13 cellular contexts compared by ENCODE assay signal in the genomic region with DNA sequence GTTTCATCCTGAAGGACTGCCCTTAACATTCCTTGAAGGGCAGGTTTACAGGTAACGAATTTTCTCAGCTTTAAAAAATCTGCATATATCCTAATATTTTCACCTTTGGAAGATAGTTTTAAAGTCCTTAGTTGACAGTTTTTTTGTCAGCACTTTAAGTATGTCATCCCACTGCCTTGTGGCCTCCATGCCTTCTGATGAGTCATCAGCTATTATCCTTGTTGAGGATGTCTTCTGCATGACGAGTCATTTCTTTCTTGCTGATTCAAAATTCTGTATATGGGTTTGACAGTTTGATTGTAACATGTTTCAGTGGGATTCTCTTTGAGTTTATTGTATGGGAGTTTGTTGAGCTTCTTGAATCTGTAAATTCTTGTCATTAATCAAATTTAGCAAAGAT.
DNase-seq lines count a peak whose midpoint lies in the region; ATAC-seq, FAIRE-seq and TF ChIP-seq lines count a peak whose summit lies in the region.
"Had no signal": no experiment of that assay in that cellular context is flagged by ENCODE, and none has a peak within 500 bp of the region (broad histone marks: within the 10 kb centered on the region; RNA-seq: fewer than 3 reads in every experiment).

No MANE protein-coding gene starts in this region.

- H3K14ac ChIP-seq in IMR-90 (replicated peaks; ENCODE audit: low read depth, low read length) = no peak overlapping the region

- no peak overlapping the region for H2BK120ac ChIP-seq in IMR-90 (ENCODE audit: low read depth, low read length)

- peak overlapping the region; percentile 29 for H2BK5ac ChIP-seq in IMR-90 (ENCODE audit: low read depth, low read length, poor library complexity, severe bottlenecking)

- POLR2A ChIA-PET in IMR-90 (lab: Charles Lee; ENCODE audit: unreplicated experiment) = no interaction called here
- POLR2A ChIA-PET in K562 (lab: Yijun Ruan, JAX) = no interaction called here

- BruUV-seq in IMR-90 (replicated peaks; lab: Mats Ljungman, UMichigan) (no TSS peak), K562 (replicated peaks; lab: Mats Ljungman, UMichigan) (no TSS peak)

- H3K9me3 ChIP-seq in IMR-90 (ENCODE audit: control insufficient read depth, insufficient read depth, low read length) (no peaks in the 10 kb centered on the region; the same call in 1 of the 2 replicates), K562 (replicated peaks; ENCODE audit: control insufficient read depth, insufficient read depth, low read depth, low read length) (no peaks in the 10 kb centered on the region), body of pancreas (peaks cover 0 to 9% (median 0%) of the 10 kb centered on the region in 3 donors)
- H3K9me3 ChIP-seq: uterus had no signal

- no peak for FAIRE-seq in K562 (lab: Jason Lieb, UNC)

- no peak overlapping the region for H4K91ac ChIP-seq in IMR-90 (ENCODE audit: insufficient read depth, low read depth, low read length)

- H3K4me3 ChIP-seq in IMR-90 (ENCODE audit: insufficient read depth, low read depth, low read length) (no peak overlapping the region), K562 (no peak overlapping the region), body of pancreas (no peak overlapping the region)
- H3K4me3 ChIP-seq: uterus had no signal

- no peak overlapping the region for H3K4ac ChIP-seq in IMR-90 (ENCODE audit: low read depth, low read length)

- H3K27me3 ChIP-seq in IMR-90 (ENCODE audit: control insufficient read depth, insufficient read depth, low read length) = no peaks in the 10 kb centered on the region
- H3K27me3 ChIP-seq in K562 (ENCODE audit: control insufficient read depth in 2 of 2, insufficient read depth in 2 of 2, low read length in 2 of 2) = no peaks in the 10 kb centered on the region
- H3K27me3 ChIP-seq in body of pancreas = no peaks in the 10 kb centered on the region
- H3K27me3 ChIP-seq: uterus had no signal

- no peak overlapping the region for H2AK5ac ChIP-seq in IMR-90 (ENCODE audit: low read depth, low read length)

- WGBS in IMR-90 (ENCODE audit: extremely low coverage in 2 of 2, insufficient read length in 1 of 2), 2 experiments = no CpG with 5 or more reads among the region's 2 CpGs
- WGBS in K562 (ENCODE audit: insufficient coverage, low coverage, missing lambda C conversion rate) = 0% methylated on average over 2 of the region's 2 CpGs
- 51 to 58% methylated on average over 2 of the region's 2 CpGs for WGBS in body of pancreas, 2 donors

- no peaks in the 10 kb centered on the region for H4K20me1 ChIP-seq in IMR-90 (ENCODE audit: insufficient read depth, low read length)
- no peaks in the 10 kb centered on the region for H4K20me1 ChIP-seq in K562 (replicated peaks; ENCODE audit: control insufficient read depth, insufficient read depth, low read length)

- H3K9ac ChIP-seq in IMR-90 (ENCODE audit: low read depth, low read length) (no peak overlapping the region), K562 (ENCODE audit: insufficient read depth in 1 of 2, low read depth in 2 of 2, low read length in 2 of 2) (no peak overlapping the region)

- no peak for TF ChIP-seq POLR2A in IMR-90 (IDR thresholded peaks at IDR 0.05; ENCODE audit: low read depth, low read length)
- no peak for TF ChIP-seq POLR2A in K562 (conservative IDR thresholded peaks at IDR 0.05)
- no peak for TF ChIP-seq POLR2A in body of pancreas (IDR thresholded peaks at IDR 0.05)

- H3K36me3 ChIP-seq in IMR-90 (ENCODE audit: control insufficient read depth, insufficient read depth, low read length) (no peaks in the 10 kb centered on the region), K562 (ENCODE audit: control insufficient read depth, insufficient read depth, low read length) (no peaks in the 10 kb centered on the region), body of pancreas (replicated peaks in 1 of 2; ENCODE audit: insufficient read depth in 1 of 2, low read depth in 2 of 2) (no peaks in the 10 kb centered on the region)
- H3K36me3 ChIP-seq: uterus had no signal

- no peak for TF ChIP-seq EP300 in K562 (IDR thresholded peaks at IDR 0.05; ENCODE audit: low read length)

- DNase-seq in EH (ENCODE audit: low read depth) (peak; percentile 92), IMR-90 (peak; percentile 90), K562 (ENCODE audit: extremely low read depth in 1 of 4, low spot score in 3 of 4) (peak in 1 of 4 experiments; percentile 3), kidney tubule cell (ENCODE audit: low spot score) (peak; percentile 80), UCSD-AML1 (lab: John Stamatoyannopoulos, UW; ENCODE audit: unreplicated experiment) (no peak), body of pancreas (no peak)
- DNase-seq: aorta, DND-41, GOT3, Right ventricle myocardium superior, uterus had no signal

- no peak overlapping the region for H2BK20ac ChIP-seq in IMR-90 (ENCODE audit: low read depth, low read length)

- TF ChIP-seq RAD21 in IMR-90 (IDR thresholded peaks at IDR 0.05; ENCODE audit: low read length) = no peak
- no peak for TF ChIP-seq RAD21 in K562 (CRISPR knock-in tag; conservative IDR thresholded peaks at IDR 0.05 in 1 of 2, IDR thresholded peaks at IDR 0.05 in 1 of 2)

- intact Hi-C loops in IMR-90 (cut with micrococcal nuclease) (no loop called here), K562 (cut with micrococcal nuclease) (no loop called here), body of pancreas (cut with DNase I) (no loop called here)

- no peaks in the 10 kb centered on the region for H3K4me1 ChIP-seq in IMR-90 (ENCODE audit: control insufficient read depth, insufficient read depth, low read length)
- no peaks in the 10 kb centered on the region for H3K4me1 ChIP-seq in K562 (replicated peaks in 1 of 2; ENCODE audit: control insufficient read depth in 2 of 2, insufficient read depth in 2 of 2, low read length in 2 of 2)
- no peaks in the 10 kb centered on the region for H3K4me1 ChIP-seq in body of pancreas
- H3K4me1 ChIP-seq: uterus had no signal

- H3K56ac ChIP-seq in IMR-90 (ENCODE audit: extremely low read depth, insufficient read depth, low read length) = no peak overlapping the region

- no peak overlapping the region for H3K23ac ChIP-seq in IMR-90 (ENCODE audit: low read depth, low read length)

- CTCF ChIA-PET in IMR-90 (lab: Yijun Ruan, JAX) = no interaction called here
- CTCF ChIA-PET in K562 (lab: Yijun Ruan, JAX; ENCODE audit: low intra/inter-chr PET ratio) = no interaction called here

- no peak overlapping the region for H2AK9ac ChIP-seq in IMR-90 (replicated peaks; ENCODE audit: low read depth, low read length, poor library complexity)

- H3K27ac ChIP-seq in IMR-90 (ENCODE audit: insufficient read depth, low read length) (no peak overlapping the region), K562 (ENCODE audit: extremely low read depth, low read depth, low read length) (no peak overlapping the region), body of pancreas (no peak overlapping the region)
- H3K27ac ChIP-seq: uterus had no signal

- dilution Hi-C loops in IMR-90 (cut with HindIII; ENCODE audit: low sequenced_read_pairs, unreplicated experiment) = no loop called here

- ATAC-seq in IMR-90 (ENCODE audit: low read depth) (peak; percentile 89), K562 (no peak), HG03432 (IDR thresholded peaks at IDR 0.05; ENCODE audit: unreplicated experiment) (no peak), HG03469 (IDR thresholded peaks at IDR 0.05; ENCODE audit: unreplicated experiment) (no peak), body of pancreas (no peak)

- in situ Hi-C loops in IMR-90 (cut with MboI; ENCODE audit: low sequenced_read_pairs) (no loop called here), K562 (cut with MboI) (no loop called here)

- no peaks in the 10 kb centered on the region for H3K79me1 ChIP-seq in IMR-90 (ENCODE audit: low read depth in 1 of 2, low read length in 2 of 2)

- H2BK15ac ChIP-seq in IMR-90 (ENCODE audit: low read depth, low read length) = no peak overlapping the region

- no peak overlapping the region for H2AFZ ChIP-seq in IMR-90 (replicated peaks; ENCODE audit: low read length, poor library complexity)
- no peak overlapping the region for H2AFZ ChIP-seq in K562 (ENCODE audit: low read depth, low read length)

- H4K8ac ChIP-seq in IMR-90 (ENCODE audit: low read depth in 2 of 2, low read length in 2 of 2) = no peak overlapping the region

- H3K79me2 ChIP-seq in K562 (ENCODE audit: control insufficient read depth, insufficient read depth, low read length) = no peaks in the 10 kb centered on the region

- H3K18ac ChIP-seq in IMR-90 (ENCODE audit: low read depth, low read length) = no peak overlapping the region

- H4K5ac ChIP-seq in IMR-90 (ENCODE audit: low read depth, low read length) = no peak overlapping the region

- no peak overlapping the region for H3K4me2 ChIP-seq in IMR-90 (ENCODE audit: low read depth, low read length)
- H3K4me2 ChIP-seq in K562 (ENCODE audit: insufficient read depth, low read length) = no peak overlapping the region

- TF ChIP-seq CTCF in IMR-90 (conservative IDR thresholded peaks at IDR 0.05; ENCODE audit: low read depth, low read length) (no peak), K562 (IDR thresholded peaks at IDR 0.05 in 2 of 3, conservative IDR thresholded peaks at IDR 0.05 in 1 of 3; ENCODE audit: insufficient read depth in 2 of 3, low read depth in 1 of 3, low read length in 3 of 3) (no peak), body of pancreas (IDR thresholded peaks at IDR 0.05) (no peak)

- H3K9me1 ChIP-seq in IMR-90 (ENCODE audit: insufficient read depth, low read length) = no peaks in the 10 kb centered on the region
- no peaks in the 10 kb centered on the region for H3K9me1 ChIP-seq in K562 (ENCODE audit: control insufficient read depth, insufficient read depth, low read length)

TF ChIP-seq in IMR-90, 13 proteins besides CTCF, POLR2A, EP300 and RAD21 (continues in another document):
- peak; percentile 64; the same call in 1 of the 2 replicates for TF ChIP-seq NFE2L2 (IDR thresholded peaks at IDR 0.05; ENCODE audit: low read depth, low read length)
- TF ChIP-seq BHLHE40 (IDR thresholded peaks at IDR 0.05; ENCODE audit: low read depth, low read length) = peak; percentile 48; the same call in 1 of the 2 replicates
- TF ChIP-seq FOS (IDR thresholded peaks at IDR 0.05; ENCODE audit: low read depth, low read length) = peak; percentile 98
- TF ChIP-seq MAZ (IDR thresholded peaks at IDR 0.05; ENCODE audit: borderline replicate concordance, low read depth, low read length) = no peak
- TF ChIP-seq MXI1 (IDR thresholded peaks at IDR 0.05; ENCODE audit: borderline replicate concordance, low read depth, low read length) = no peak
- TF ChIP-seq CEBPB (IDR thresholded peaks at IDR 0.05; ENCODE audit: low read depth, low read length) = no peak

TF ChIP-seq in K562, 482 proteins besides CTCF, POLR2A, EP300 and RAD21 (continues in another document):
- TF ChIP-seq NR3C1 (CRISPR knock-in tag; IDR thresholded peaks at IDR 0.05) (no peak), ZNF263 (CRISPR knock-in tag; IDR thresholded peaks at IDR 0.05; ENCODE audit: borderline replicate concordance) (no peak), HDAC6 (IDR thresholded peaks at IDR 0.05; ENCODE audit: low read depth, low read length) (no peak)

Comparison
In these comparisons a context has a peak if more than half of its experiments do, and no peak if none do; other contexts are left out.
1. DNase-seq: peak in EH (single experiment), IMR-90 (single experiment) and kidney tubule cell (single experiment); none in UCSD-AML1 (single experiment) and body of pancreas (0 of 4).